In the genomic region with DNA sequence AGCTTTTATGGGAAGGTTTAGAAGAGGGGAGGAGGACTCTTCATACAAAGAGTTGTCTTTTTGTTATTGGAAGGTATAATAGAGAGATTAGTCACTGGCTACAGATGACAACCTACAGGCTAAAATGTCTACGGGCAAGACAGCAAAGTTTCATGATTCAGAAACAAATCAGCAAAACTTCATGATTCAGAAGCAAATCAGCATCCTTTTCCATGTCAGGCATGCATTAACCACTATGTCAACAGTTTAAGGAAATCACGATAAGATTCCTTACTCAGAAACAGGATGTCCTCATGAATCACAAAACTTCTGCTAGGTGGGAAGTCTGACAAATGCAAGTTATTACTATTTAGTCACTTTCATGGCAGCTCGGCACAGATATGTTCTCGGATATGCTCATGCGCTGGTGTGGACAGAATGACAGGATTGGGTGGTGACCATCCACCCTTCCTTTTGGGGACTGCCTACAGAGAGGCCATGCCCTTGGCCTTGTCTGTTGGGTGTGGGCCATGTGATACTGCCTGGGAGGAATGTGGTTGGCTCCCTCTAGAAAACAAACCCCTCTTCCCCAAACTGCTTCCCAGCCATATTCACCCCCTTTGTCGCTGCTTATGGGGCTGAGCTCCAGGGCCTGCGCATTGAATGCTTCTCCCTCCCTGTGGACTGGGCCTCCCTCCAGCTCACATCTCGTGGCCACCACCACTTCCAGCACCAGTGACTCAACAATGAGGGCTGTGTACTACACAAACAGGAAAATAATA, we compare ENCODE assay signal across 8 cellular contexts. TPM values are rescaled to one million over a fixed set of nuclear protein-coding genes. Genes with fewer than 3 reads are reported as not detected.
DNase-seq lines count a peak whose midpoint lies in the region; ATAC-seq and TF ChIP-seq lines count a peak whose summit lies in the region.

No MANE protein-coding gene starts in this region.

- no peak for ATAC-seq in HG03439 (IDR thresholded peaks at IDR 0.05; ENCODE audit: unreplicated experiment)

- peak; percentile 100 for DNase-seq in HFFc6
- peak in 46 of 58 donors; percentile 22 to 81 (median 46) for DNase-seq in anterior cingulate cortex (lab: John Stamatoyannopoulos, UW)
- peak; percentile 47 to 64 for DNase-seq in hippocampal formation (lab: John Stamatoyannopoulos, UW)
- peak; percentile 33 for DNase-seq in smooth muscle cell of the brain vasculature (ENCODE audit: low read depth, low spot score)
- DNase-seq in NCI-H2081 treated with DMSO at 0.1 percent for 48 hours (lab: John Stamatoyannopoulos, UW) = no peak
- no peak for DNase-seq in activated effector memory CD4-positive, alpha-beta T cell treated with Interleukin-2 at 50 U/mL for 16 hours
- no peak for DNase-seq in NCI-H187 (lab: John Stamatoyannopoulos, UW)

- H3K9me3 Mint-ChIP-seq in HFFc6 = no peaks in the 10 kb centered on the region

- H3K27ac Mint-ChIP-seq in HFFc6 = peak overlapping the region; percentile 98

- H3K36me3 Mint-ChIP-seq in HFFc6 (ENCODE audit: low read depth) = peaks cover 12% of the 10 kb centered on the region

- peak overlapping the region; percentile 85 for H3K4me3 Mint-ChIP-seq in HFFc6

- H3K27me3 Mint-ChIP-seq in HFFc6 (ENCODE audit: insufficient read depth) = peaks cover 7% of the 10 kb centered on the region; the same call in 1 of the 2 replicates

- no peak for TF ChIP-seq CTCF in HFFc6 (IDR thresholded peaks at IDR 0.05)

- peaks cover 97% of the 10 kb centered on the region for H3K4me1 Mint-ChIP-seq in HFFc6 (ENCODE audit: low read depth)

RNA-seq across cellular contexts. Expression of gene C11orf91, which starts 10.2 kb away (rescaled TPM):
- total RNA-seq in HFFc6 (2021; fragmentation: NEBNext Ultra II Directional; extraction: Animal tissue kit (Norgen Biotek cat#: 25700)) = under 1 TPM in 4 of 6 experiments, not detected in 2; 0.59 to 0.65 (median 0.60) TPM

RNA-seq across cellular contexts. Expression of gene CD59, which starts 45.8 kb away (rescaled TPM):
- total RNA-seq in HFFc6 (2021; fragmentation: NEBNext Ultra II Directional; extraction: Animal tissue kit (Norgen Biotek cat#: 25700)) = 1,000 to 10,000 TPM; 1,095 to 1,408 (median 1,232) TPM

Comparison
In these comparisons a context has a peak if more than half of its experiments do, and no peak if none do; other contexts are left out.
1. DNase-seq: peak in HFFc6 (single experiment), anterior cingulate cortex (46 of 58), hippocampal formation (2 of 2) and smooth muscle cell of the brain vasculature (single experiment); none in NCI-H2081 treated with DMSO at 0.1 percent for 48 hours (single experiment), activated effector memory CD4-positive, alpha-beta T cell treated with Interleukin-2 at 50 U/mL for 16 hours (single experiment) and NCI-H187 (0 of 2).